In the genomic region with DNA sequence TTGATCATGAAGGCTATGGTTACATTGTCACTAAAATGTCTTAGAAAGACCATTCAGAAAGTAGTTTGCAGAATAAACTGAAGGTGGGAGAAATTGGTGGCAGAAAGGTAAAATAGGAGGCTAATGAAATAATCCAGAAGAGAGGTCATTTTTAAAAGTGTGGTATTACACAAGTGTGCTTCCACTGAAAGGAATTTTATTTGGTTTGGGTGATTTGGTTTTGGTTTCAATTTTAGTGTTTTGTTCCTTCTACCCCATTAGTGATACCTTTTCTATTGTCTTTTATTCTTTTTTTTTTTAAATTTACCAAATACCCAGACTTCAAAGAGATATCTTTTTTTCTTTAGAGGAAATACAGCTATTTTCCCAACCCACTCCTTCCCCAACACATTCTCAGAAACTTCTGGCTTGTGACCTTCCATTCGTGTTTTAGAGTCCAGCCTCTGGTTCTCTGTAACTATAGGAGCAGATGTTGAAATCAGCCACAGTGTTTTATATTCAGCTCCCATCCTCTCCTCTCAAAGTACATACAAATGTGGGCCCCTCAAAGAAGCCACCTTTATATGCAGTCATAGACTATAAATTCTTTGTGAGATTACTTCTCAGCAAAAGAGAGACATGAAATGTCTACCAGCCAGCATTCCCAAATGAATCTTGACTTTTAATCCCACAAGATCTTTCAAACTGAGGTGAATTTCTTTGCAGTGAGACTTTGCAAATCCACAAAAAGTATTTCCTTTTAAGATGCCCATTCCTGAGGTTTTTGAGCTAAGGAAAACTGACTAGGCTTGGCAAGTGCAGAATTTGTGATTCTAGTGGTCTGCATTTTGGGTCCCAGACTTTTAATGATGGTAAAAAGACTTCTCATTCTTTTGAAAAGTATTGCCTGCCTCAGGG, we compare ENCODE assay signal across 16 cellular contexts. TPM values are rescaled to one million over a fixed set of nuclear protein-coding genes. Genes with fewer than 3 reads are reported as not detected.
DNase-seq lines count a peak whose midpoint lies in the region; ATAC-seq and TF ChIP-seq lines count a peak whose summit lies in the region.
"Had no signal": no experiment of that assay in that cellular context is flagged by ENCODE, and none has a peak within 500 bp of the region (broad histone marks: within the 10 kb centered on the region; RNA-seq: fewer than 3 reads in every experiment).

No MANE protein-coding gene starts in this region.

- no peak overlapping the region for H3K9ac ChIP-seq in neural progenitor cell

- POLR2A ChIA-PET in WTC11 (lab: Charles Lee), result no interaction called here

- H3K9me3 ChIP-seq in neural progenitor cell (ENCODE audit: low read depth), result no peaks in the 10 kb centered on the region
- H3K9me3 ChIP-seq: thoracic aorta had no signal

- H3K4me3 Mint-ChIP-seq in neural progenitor cell (no peak overlapping the region), immature natural killer cell (no peak overlapping the region), WTC11 (no peak overlapping the region)

- no peaks in the 10 kb centered on the region for H3K4me1 ChIP-seq in neural progenitor cell

- H3K9me3 Mint-ChIP-seq in neural progenitor cell (no peaks in the 10 kb centered on the region), immature natural killer cell (peaks cover 0 to 12% (median 0%) of the 10 kb centered on the region in 6 donors), WTC11 (peaks cover 20% of the 10 kb centered on the region)

- no peaks in the 10 kb centered on the region for H3K27me3 Mint-ChIP-seq in neural progenitor cell (ENCODE audit: insufficient read depth, low read depth)
- peaks cover 0 to 2% (median 0%) of the 10 kb centered on the region in 3 donors for H3K27me3 Mint-ChIP-seq in immature natural killer cell (ENCODE audit: low read depth in 3 of 3)
- no peaks in the 10 kb centered on the region for H3K27me3 Mint-ChIP-seq in WTC11 (ENCODE audit: low read depth)

- no peaks in the 10 kb centered on the region for H3K36me3 ChIP-seq in neural progenitor cell
- H3K36me3 ChIP-seq: cardiac muscle cell, SJCRH30, thoracic aorta had no signal

- no peak for TF ChIP-seq CTCF in AG10803 (conservative IDR thresholded peaks at IDR 0.05; ENCODE audit: low read length)
- no peak for TF ChIP-seq CTCF in choroid plexus epithelial cell (conservative IDR thresholded peaks at IDR 0.05; ENCODE audit: low read depth, low read length)
- TF ChIP-seq CTCF in neural progenitor cell (IDR thresholded peaks at IDR 0.05), result no peak
- TF ChIP-seq CTCF in WTC11 (IDR thresholded peaks at IDR 0.05), result no peak

- H2AFZ ChIP-seq in neural progenitor cell (replicated peaks), result peak overlapping the region; percentile 32

- no peaks in the 10 kb centered on the region for H4K20me1 ChIP-seq in neural progenitor cell (ENCODE audit: low read depth)

- CTCF ChIA-PET in WTC11 (lab: Charles Lee), result no interaction called here

- peak; percentile 47 for DNase-seq in AG10803 (ENCODE audit: low read depth)
- DNase-seq in LHCN-M2 (ENCODE audit: low read depth), result peak; percentile 46
- peak; percentile 50 for DNase-seq in choroid plexus epithelial cell (ENCODE audit: low read depth)
- DNase-seq in neural progenitor cell (ENCODE audit: low spot score), result no peak
- DNase-seq in immature natural killer cell, result no peak
- DNase-seq in WTC11 (ENCODE audit: low spot score), result no peak
- DNase-seq in SKM-1 (lab: John Stamatoyannopoulos, UW; ENCODE audit: unreplicated experiment), result no peak
- DNase-seq: activated naive CD4-positive, alpha-beta T cell treated with Interleukin-2 at 50 U/mL for 16 hours; DMS 273 treated with DMSO at 0.1 percent for 48 hours; HCEC 1CT; occipital lobe; SJCRH30 had no signal

- no peaks in the 10 kb centered on the region for H3K27me3 ChIP-seq in neural progenitor cell
- H3K27me3 ChIP-seq: cardiac muscle cell, SJCRH30 had no signal

- no peaks in the 10 kb centered on the region for H3K79me2 ChIP-seq in neural progenitor cell (ENCODE audit: low read depth)

- H3K27ac Mint-ChIP-seq in neural progenitor cell (no peak overlapping the region), immature natural killer cell (no peak overlapping the region), WTC11 (no peak overlapping the region)

- H3K4me3 ChIP-seq in AG10803 (ENCODE audit: low read length) (peak overlapping the region; percentile 10), choroid plexus epithelial cell (ENCODE audit: low read depth, low read length) (no peak overlapping the region), neural progenitor cell (no peak overlapping the region)
- H3K4me3 ChIP-seq: cardiac muscle cell, SJCRH30, thoracic aorta had no signal

- H3K4me1 Mint-ChIP-seq in neural progenitor cell (peaks cover 26% of the 10 kb centered on the region), immature natural killer cell (no peaks in the 10 kb centered on the region), WTC11 (no peaks in the 10 kb centered on the region)

- no peak overlapping the region for H3K4me2 ChIP-seq in neural progenitor cell

- no peak overlapping the region for H3K27ac ChIP-seq in neural progenitor cell
- H3K27ac ChIP-seq: cardiac muscle cell, SJCRH30, thoracic aorta had no signal

- H3F3A ChIP-seq in neural progenitor cell (ENCODE audit: low read depth), result no peaks in the 10 kb centered on the region

- no peak for ATAC-seq in WTC11
- ATAC-seq in GM18519 (IDR thresholded peaks at IDR 0.05; ENCODE audit: low FRiP score, unreplicated experiment), result no peak

- no peaks in the 10 kb centered on the region for H3K36me3 Mint-ChIP-seq in neural progenitor cell
- H3K36me3 Mint-ChIP-seq in immature natural killer cell, result no peaks in the 10 kb centered on the region
- H3K36me3 Mint-ChIP-seq in WTC11, result peaks cover 6% of the 10 kb centered on the region; the same call in 1 of the 2 replicates

TF ChIP-seq in WTC11, 78 proteins besides CTCF, POLR2A, EP300 and RAD21 (continues in another document):
- no peak for TF ChIP-seq TEAD1 (CRISPR knock-in tag; IDR thresholded peaks at IDR 0.05)
- no peak for TF ChIP-seq ZNF317 (CRISPR knock-in tag; IDR thresholded peaks at IDR 0.05; ENCODE audit: borderline replicate concordance, low read depth)
- TF ChIP-seq, protein P1, sequence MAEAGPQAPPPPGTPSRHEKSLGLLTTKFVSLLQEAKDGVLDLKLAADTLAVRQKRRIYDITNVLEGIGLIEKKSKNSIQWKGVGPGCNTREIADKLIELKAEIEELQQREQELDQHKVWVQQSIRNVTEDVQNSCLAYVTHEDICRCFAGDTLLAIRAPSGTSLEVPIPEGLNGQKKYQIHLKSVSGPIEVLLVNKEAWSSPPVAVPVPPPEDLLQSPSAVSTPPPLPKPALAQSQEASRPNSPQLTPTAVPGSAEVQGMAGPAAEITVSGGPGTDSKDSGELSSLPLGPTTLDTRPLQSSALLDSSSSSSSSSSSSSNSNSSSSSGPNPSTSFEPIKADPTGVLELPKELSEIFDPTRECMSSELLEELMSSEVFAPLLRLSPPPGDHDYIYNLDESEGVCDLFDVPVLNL (CRISPR knock-in tag; IDR thresholded peaks at IDR 0.05; ENCODE audit: borderline replicate concordance, low read depth), result no peak
- TF ChIP-seq, protein P2, sequence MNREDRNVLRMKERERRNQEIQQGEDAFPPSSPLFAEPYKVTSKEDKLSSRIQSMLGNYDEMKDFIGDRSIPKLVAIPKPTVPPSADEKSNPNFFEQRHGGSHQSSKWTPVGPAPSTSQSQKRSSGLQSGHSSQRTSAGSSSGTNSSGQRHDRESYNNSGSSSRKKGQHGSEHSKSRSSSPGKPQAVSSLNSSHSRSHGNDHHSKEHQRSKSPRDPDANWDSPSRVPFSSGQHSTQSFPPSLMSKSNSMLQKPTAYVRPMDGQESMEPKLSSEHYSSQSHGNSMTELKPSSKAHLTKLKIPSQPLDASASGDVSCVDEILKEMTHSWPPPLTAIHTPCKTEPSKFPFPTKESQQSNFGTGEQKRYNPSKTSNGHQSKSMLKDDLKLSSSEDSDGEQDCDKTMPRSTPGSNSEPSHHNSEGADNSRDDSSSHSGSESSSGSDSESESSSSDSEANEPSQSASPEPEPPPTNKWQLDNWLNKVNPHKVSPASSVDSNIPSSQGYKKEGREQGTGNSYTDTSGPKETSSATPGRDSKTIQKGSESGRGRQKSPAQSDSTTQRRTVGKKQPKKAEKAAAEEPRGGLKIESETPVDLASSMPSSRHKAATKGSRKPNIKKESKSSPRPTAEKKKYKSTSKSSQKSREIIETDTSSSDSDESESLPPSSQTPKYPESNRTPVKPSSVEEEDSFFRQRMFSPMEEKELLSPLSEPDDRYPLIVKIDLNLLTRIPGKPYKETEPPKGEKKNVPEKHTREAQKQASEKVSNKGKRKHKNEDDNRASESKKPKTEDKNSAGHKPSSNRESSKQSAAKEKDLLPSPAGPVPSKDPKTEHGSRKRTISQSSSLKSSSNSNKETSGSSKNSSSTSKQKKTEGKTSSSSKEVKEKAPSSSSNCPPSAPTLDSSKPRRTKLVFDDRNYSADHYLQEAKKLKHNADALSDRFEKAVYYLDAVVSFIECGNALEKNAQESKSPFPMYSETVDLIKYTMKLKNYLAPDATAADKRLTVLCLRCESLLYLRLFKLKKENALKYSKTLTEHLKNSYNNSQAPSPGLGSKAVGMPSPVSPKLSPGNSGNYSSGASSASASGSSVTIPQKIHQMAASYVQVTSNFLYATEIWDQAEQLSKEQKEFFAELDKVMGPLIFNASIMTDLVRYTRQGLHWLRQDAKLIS (CRISPR knock-in tag; IDR thresholded peaks at IDR 0.05; ENCODE audit: borderline replicate concordance), result no peak
- TF ChIP-seq HMGA2 (CRISPR knock-in tag; IDR thresholded peaks at IDR 0.05), result no peak
- no peak for TF ChIP-seq ATF1 (CRISPR knock-in tag; IDR thresholded peaks at IDR 0.05)
- TF ChIP-seq EMX1 (CRISPR knock-in tag; IDR thresholded peaks at IDR 0.05), result no peak
- TF ChIP-seq, protein P3, sequence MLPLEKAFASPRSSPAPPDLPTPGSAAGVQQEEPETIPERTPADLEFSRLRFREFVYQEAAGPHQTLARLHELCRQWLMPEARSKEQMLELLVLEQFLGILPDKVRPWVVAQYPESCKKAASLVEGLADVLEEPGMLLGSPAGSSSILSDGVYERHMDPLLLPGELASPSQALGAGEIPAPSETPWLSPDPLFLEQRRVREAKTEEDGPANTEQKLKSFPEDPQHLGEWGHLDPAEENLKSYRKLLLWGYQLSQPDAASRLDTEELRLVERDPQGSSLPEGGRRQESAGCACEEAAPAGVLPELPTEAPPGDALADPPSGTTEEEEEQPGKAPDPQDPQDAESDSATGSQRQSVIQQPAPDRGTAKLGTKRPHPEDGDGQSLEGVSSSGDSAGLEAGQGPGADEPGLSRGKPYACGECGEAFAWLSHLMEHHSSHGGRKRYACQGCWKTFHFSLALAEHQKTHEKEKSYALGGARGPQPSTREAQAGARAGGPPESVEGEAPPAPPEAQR (CRISPR knock-in tag; IDR thresholded peaks at IDR 0.05), result no peak

RNA-seq across cellular contexts. Expression of a gene that starts 42.0 kb away (rescaled TPM):
- 56.5 and 75.1 TPM in 2 replicates for total RNA-seq in LHCN-M2 (2014; rRNA removed)
- 15.7 TPM for polyA plus RNA-seq in LHCN-M2 (2012)
- not detected in 2 replicates for total RNA-seq in neural progenitor cell (ENCODE audit: low replicate concordance)
- not detected for polyA plus RNA-seq in immature natural killer cell
- total RNA-seq in WTC11 (2021), result 0.07 to 0.09 TPM in 2 of 3 replicates, not detected in the other
- total RNA-seq: activated CD8-positive, alpha-beta memory T cell treated with anti-CD3 and anti-CD28 coated beads for 36 hours had no signal

Comparison
In these comparisons a context has a peak if more than half of its experiments do, and no peak if none do; other contexts are left out.
1. DNase-seq: peak in AG10803 (single experiment), LHCN-M2 (single experiment) and choroid plexus epithelial cell (single experiment); none in neural progenitor cell (single experiment), immature natural killer cell (0 of 3), WTC11 (single experiment) and SKM-1 (single experiment).
2. RNA of a gene that starts 42.0 kb away (total RNA-seq): 56.5 to 75.1 TPM in LHCN-M2; 0.07 to 0.09 TPM in WTC11 and not detected in neural progenitor cell; every median in the first group is over 10 times any median in the second.